ENCODE assay signal across 8 cellular contexts in the genomic region with DNA sequence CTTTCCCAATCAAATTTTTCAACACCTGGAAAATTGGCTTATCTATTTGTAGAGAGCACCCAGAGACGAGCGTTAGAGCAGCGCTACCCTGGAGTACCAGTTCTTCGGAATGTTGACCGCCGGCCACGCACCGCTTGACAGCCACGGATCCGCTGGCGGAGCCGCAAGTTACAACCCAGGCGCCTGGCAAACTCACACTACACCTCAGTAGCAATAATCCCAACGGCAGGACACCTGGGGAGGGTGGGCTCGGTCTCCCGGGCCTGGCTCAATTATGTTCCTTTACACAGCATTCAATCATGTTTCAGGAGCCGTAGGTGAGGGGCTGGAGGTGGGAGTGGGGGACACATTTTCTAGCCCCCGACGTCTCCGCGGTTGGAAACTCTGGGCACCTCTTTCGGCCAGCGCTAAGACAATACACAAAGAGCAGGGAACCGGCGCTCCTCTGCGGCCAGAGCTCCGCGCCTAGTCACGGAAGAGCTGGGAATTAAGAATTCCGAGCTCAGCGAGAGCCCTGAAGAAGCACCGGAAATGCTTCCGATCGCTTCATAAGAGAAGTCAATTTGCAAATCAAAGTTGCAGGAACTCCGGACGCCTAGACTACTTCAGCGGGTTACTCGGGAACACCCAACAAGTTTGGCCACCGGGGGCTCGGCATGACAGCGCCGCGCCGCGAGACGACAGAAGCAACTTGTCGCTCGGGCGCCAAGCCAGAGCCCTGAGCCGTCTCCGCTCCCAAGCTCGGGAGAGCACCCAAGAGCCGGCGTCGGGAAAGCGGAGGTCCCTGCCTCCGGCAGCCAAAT. TPM values are rescaled to one million over a fixed set of nuclear protein-coding genes. Genes with fewer than 3 reads are reported as not detected.
DNase-seq lines count a peak whose midpoint lies in the region; ATAC-seq and TF ChIP-seq lines count a peak whose summit lies in the region.

No MANE protein-coding gene starts in this region.

- peak; percentile 9 to 17 for ATAC-seq in CD4-positive, CD25-positive, alpha-beta regulatory T cell (ENCODE audit: low read depth in 2 of 2)
- ATAC-seq in GM21619 (IDR thresholded peaks at IDR 0.05; ENCODE audit: unreplicated experiment), result no peak

- peaks cover 46% of the 10 kb centered on the region for H3K27me3 Mint-ChIP-seq in CD4-positive, CD25-positive, alpha-beta regulatory T cell
- H3K27me3 Mint-ChIP-seq in T-helper 2 cell treated with Interferon-gamma antibody and Interleukin-4, amounts not matched to agents 5 μg/mL and 100 μg/mL, for 36 hours (ENCODE audit: low read depth), result peaks cover 63% of the 10 kb centered on the region

- peak overlapping the region; percentile 97 for H2AFZ ChIP-seq in smooth muscle cell (ENCODE audit: low read depth)

- H3K27ac Mint-ChIP-seq in CD4-positive, CD25-positive, alpha-beta regulatory T cell, result peak overlapping the region; percentile 78 to 92 (median 87)
- peak overlapping the region; percentile 79 for H3K27ac Mint-ChIP-seq in T-helper 2 cell treated with Interferon-gamma antibody and Interleukin-4, amounts not matched to agents 5 μg/mL and 100 μg/mL, for 36 hours

- H3F3A ChIP-seq in smooth muscle cell (ENCODE audit: low read depth), result no peaks in the 10 kb centered on the region

- H3K4me1 ChIP-seq in CD4-positive, CD25-positive, alpha-beta regulatory T cell (ENCODE audit: control insufficient read depth, insufficient read depth, low read length, poor library complexity, severe bottlenecking), result peaks cover 28% of the 10 kb centered on the region
- peaks cover 19% of the 10 kb centered on the region for H3K4me1 ChIP-seq in smooth muscle cell (ENCODE audit: low read depth)

- H3K4me3 Mint-ChIP-seq in CD4-positive, CD25-positive, alpha-beta regulatory T cell, result peak overlapping the region; percentile 90 to 98 (median 94)
- peak overlapping the region; percentile 94 for H3K4me3 Mint-ChIP-seq in T-helper 2 cell treated with Interferon-gamma antibody and Interleukin-4, amounts not matched to agents 5 μg/mL and 100 μg/mL, for 36 hours

- no peak for TF ChIP-seq CTCF in choroid plexus epithelial cell (conservative IDR thresholded peaks at IDR 0.05; ENCODE audit: low read depth, low read length)
- no peak for TF ChIP-seq CTCF in kidney epithelial cell (IDR thresholded peaks at IDR 0.05; ENCODE audit: insufficient read depth, low read length, poor library complexity, severe bottlenecking)
- no peak for TF ChIP-seq CTCF in smooth muscle cell (IDR thresholded peaks at IDR 0.05; ENCODE audit: borderline replicate concordance, insufficient read depth, poor library complexity, severe bottlenecking)

- peak overlapping the region; percentile 92 for H3K4me3 ChIP-seq in CD4-positive, CD25-positive, alpha-beta regulatory T cell (ENCODE audit: low read depth, low read length)
- H3K4me3 ChIP-seq in choroid plexus epithelial cell (ENCODE audit: low read depth, low read length) (peak overlapping the region; percentile 85), kidney epithelial cell (ENCODE audit: low read depth, low read length) (peak overlapping the region; percentile 90), smooth muscle cell (peak overlapping the region; percentile 97)

- WGBS in smooth muscle cell (ENCODE audit: low lambda C conversion rate), result under 1% methylated on average over 57 of the region's 57 CpGs

- peak overlapping the region; percentile 78 for H3K9ac ChIP-seq in smooth muscle cell (ENCODE audit: low read depth)

- peak in 2 of 3 donors; percentile 7 to 62 for DNase-seq in CD4-positive, CD25-positive, alpha-beta regulatory T cell
- peak; percentile 64 for DNase-seq in LHCN-M2 (ENCODE audit: low read depth)
- peak; percentile 35 for DNase-seq in T-helper 2 cell treated with Interferon-gamma antibody and Interleukin-4, amounts not matched to agents 5 μg/mL and 100 μg/mL, for 36 hours (ENCODE audit: low spot score)
- DNase-seq in choroid plexus epithelial cell (ENCODE audit: low read depth), result peak; percentile 75
- no peak for DNase-seq in kidney epithelial cell (ENCODE audit: low read depth)
- DNase-seq in smooth muscle cell (lab: John Stamatoyannopoulos, UW; ENCODE audit: unreplicated experiment), result peak; percentile 45

- H4K20me1 ChIP-seq in smooth muscle cell (ENCODE audit: low read depth), result peaks cover 46% of the 10 kb centered on the region

- no peaks in the 10 kb centered on the region for H3K36me3 Mint-ChIP-seq in CD4-positive, CD25-positive, alpha-beta regulatory T cell
- peaks cover 2% of the 10 kb centered on the region for H3K36me3 Mint-ChIP-seq in T-helper 2 cell treated with Interferon-gamma antibody and Interleukin-4, amounts not matched to agents 5 μg/mL and 100 μg/mL, for 36 hours (ENCODE audit: low read depth)

- peak; percentile 67 for TF ChIP-seq POLR2A in GM19193 (IDR thresholded peaks at IDR 0.05; ENCODE audit: extremely low read depth, insufficient read depth, insufficient read length)

- peaks cover 0 to 8% (median 0%) of the 10 kb centered on the region in 7 donors for H3K9me3 Mint-ChIP-seq in CD4-positive, CD25-positive, alpha-beta regulatory T cell
- H3K9me3 Mint-ChIP-seq in T-helper 2 cell treated with Interferon-gamma antibody and Interleukin-4, amounts not matched to agents 5 μg/mL and 100 μg/mL, for 36 hours, result no peaks in the 10 kb centered on the region

- H3K9me3 ChIP-seq in CD4-positive, CD25-positive, alpha-beta regulatory T cell (ENCODE audit: control insufficient read depth in 2 of 2, low read length in 2 of 2), result no peaks in the 10 kb centered on the region
- no peaks in the 10 kb centered on the region for H3K9me3 ChIP-seq in smooth muscle cell (replicated peaks; ENCODE audit: low read depth)

- peaks cover 14% of the 10 kb centered on the region for H3K27me3 ChIP-seq in CD4-positive, CD25-positive, alpha-beta regulatory T cell (ENCODE audit: control insufficient read depth, insufficient read depth, low read length)
- no peaks in the 10 kb centered on the region for H3K27me3 ChIP-seq in kidney epithelial cell (ENCODE audit: control insufficient read depth, insufficient read depth, low read length)
- no peaks in the 10 kb centered on the region for H3K27me3 ChIP-seq in smooth muscle cell (ENCODE audit: low read depth)

- H3K79me2 ChIP-seq in smooth muscle cell (ENCODE audit: low read depth), result peaks cover 52% of the 10 kb centered on the region

- peaks cover 0 to 47% (median 22%) of the 10 kb centered on the region in 4 donors for H3K4me1 Mint-ChIP-seq in CD4-positive, CD25-positive, alpha-beta regulatory T cell
- peaks cover 29% of the 10 kb centered on the region for H3K4me1 Mint-ChIP-seq in T-helper 2 cell treated with Interferon-gamma antibody and Interleukin-4, amounts not matched to agents 5 μg/mL and 100 μg/mL, for 36 hours (ENCODE audit: low read depth)

- peak overlapping the region; percentile 92 for H3K4me2 ChIP-seq in smooth muscle cell

- peak overlapping the region; percentile 51 for H3K27ac ChIP-seq in CD4-positive, CD25-positive, alpha-beta regulatory T cell (ENCODE audit: insufficient read depth, low read length, poor library complexity, severe bottlenecking)
- H3K27ac ChIP-seq in smooth muscle cell (ENCODE audit: low read depth), result peak overlapping the region; percentile 79

- no peaks in the 10 kb centered on the region for H3K36me3 ChIP-seq in CD4-positive, CD25-positive, alpha-beta regulatory T cell (ENCODE audit: control insufficient read depth, insufficient read depth, low read length)
- H3K36me3 ChIP-seq in kidney epithelial cell (ENCODE audit: control insufficient read depth, insufficient read depth, low read length), result no peaks in the 10 kb centered on the region
- no peaks in the 10 kb centered on the region for H3K36me3 ChIP-seq in smooth muscle cell (ENCODE audit: low read depth)

RNA-seq across cellular contexts. Expression of a gene that starts 1.0 kb away (rescaled TPM):
- total RNA-seq in CD4-positive, CD25-positive, alpha-beta regulatory T cell, result 10.8 TPM
- polyA plus RNA-seq in CD4-positive, CD25-positive, alpha-beta regulatory T cell, result 1 to 10 TPM; 2.6 to 3.9 (median 3.0) TPM
- total RNA-seq in LHCN-M2 (2014; rRNA removed), result 10.0 and 11.0 TPM in 2 replicates
- 2.2 TPM for polyA plus RNA-seq in LHCN-M2 (2012)
- 16.6 and 18.9 TPM in 2 replicates for total RNA-seq in kidney epithelial cell
- 16.9 and 17.1 TPM in 2 replicates for total RNA-seq in smooth muscle cell
- 5.2 and 7.1 TPM in 2 replicates for polyA plus RNA-seq in smooth muscle cell
